Comparison of ENCODE assay signal across 9 cellular contexts in the genomic region with DNA sequence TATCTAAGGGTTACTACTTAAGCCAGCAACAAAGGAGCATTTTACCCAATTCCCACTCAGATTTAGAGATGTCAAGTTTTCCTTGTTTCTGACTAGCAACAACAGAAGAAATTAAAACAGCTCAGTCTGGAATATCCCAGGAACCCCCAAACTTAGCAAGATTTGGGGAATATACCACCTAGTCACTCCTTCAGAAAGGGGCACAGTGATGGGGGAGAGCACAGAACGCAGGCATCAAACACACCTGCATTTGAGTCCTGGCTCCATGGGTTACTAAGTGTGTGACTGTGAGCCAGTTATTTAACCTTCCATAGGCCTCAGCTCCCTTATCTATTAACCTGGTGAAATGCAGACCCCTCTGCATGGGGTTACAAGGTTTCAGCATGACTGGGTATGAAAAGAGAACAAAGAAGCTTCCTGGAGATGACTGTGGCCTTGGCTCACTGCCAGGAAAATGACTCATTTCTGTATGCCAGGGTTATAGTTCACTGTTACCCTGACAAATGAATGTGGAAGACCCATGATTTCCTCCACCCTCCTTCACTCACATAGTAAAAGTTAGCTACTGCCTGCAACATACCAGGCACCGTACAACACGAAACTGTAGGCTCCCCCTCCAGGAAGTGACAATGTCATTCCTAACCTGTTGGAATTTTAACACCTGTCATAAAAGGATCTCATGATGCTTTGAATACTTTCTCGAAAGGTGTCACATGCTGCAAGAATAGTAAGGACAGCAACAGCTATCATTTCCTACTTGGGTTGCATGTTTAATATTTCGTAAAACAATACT.
A peak's percentile ranks its signal among the peaks of the same experiment; 100 is the strongest.
DNase-seq lines count a peak whose midpoint lies in the region; ATAC-seq and TF ChIP-seq lines count a peak whose summit lies in the region.
"Had no signal": no experiment of that assay in that cellular context is flagged by ENCODE, and none has a peak within 500 bp of the region (broad histone marks: within the 10 kb centered on the region; RNA-seq: fewer than 3 reads in every experiment).

No MANE protein-coding gene starts in this region.

- no peak overlapping the region for H3K27ac Mint-ChIP-seq in CD8-positive, alpha-beta T cell
- H3K27ac Mint-ChIP-seq in activated CD8-positive, alpha-beta T cell treated with anti-CD3 and anti-CD28 coated beads for 36 hours, result peak overlapping the region; percentile 67
- H3K27ac Mint-ChIP-seq in progenitor cell of endocrine pancreas, result peak overlapping the region; percentile 87
- H3K27ac Mint-ChIP-seq: IgD-negative memory B cell had no signal

- no peaks in the 10 kb centered on the region for H3K9me3 Mint-ChIP-seq in CD8-positive, alpha-beta T cell
- H3K9me3 Mint-ChIP-seq in activated CD8-positive, alpha-beta T cell treated with anti-CD3 and anti-CD28 coated beads for 36 hours, result no peaks in the 10 kb centered on the region
- no peaks in the 10 kb centered on the region for H3K9me3 Mint-ChIP-seq in progenitor cell of endocrine pancreas (ENCODE audit: low read depth)

- H3K27me3 ChIP-seq in CD8-positive, alpha-beta T cell (ENCODE audit: insufficient read depth, low read length), result no peaks in the 10 kb centered on the region
- H3K27me3 ChIP-seq in aorta (ENCODE audit: control insufficient read depth in 1 of 2, insufficient read depth in 2 of 2, low read length in 1 of 2), result no peaks in the 10 kb centered on the region

- peak; percentile 8 to 75 (median 45) for DNase-seq in CD8-positive, alpha-beta T cell
- DNase-seq in NCI-H748 treated with DMSO at 0.1 percent for 48 hours (lab: John Stamatoyannopoulos, UW) (peak; percentile 1), fibroblast of gingiva (ENCODE audit: low read depth) (peak; percentile 58), progenitor cell of endocrine pancreas (ENCODE audit: low spot score, unreplicated experiment) (no peak), aorta (peak in 1 of 2 donors; percentile 85)
- DNase-seq in activated CD8-positive, alpha-beta T cell treated with anti-CD3 and anti-CD28 coated beads for 36 hours, result peak; percentile 97

- no peak overlapping the region for H3K4me3 Mint-ChIP-seq in CD8-positive, alpha-beta T cell
- H3K4me3 Mint-ChIP-seq in activated CD8-positive, alpha-beta T cell treated with anti-CD3 and anti-CD28 coated beads for 36 hours, result no peak overlapping the region
- H3K4me3 Mint-ChIP-seq in progenitor cell of endocrine pancreas (ENCODE audit: low read depth), result no peak overlapping the region
- H3K4me3 Mint-ChIP-seq: IgD-negative memory B cell had no signal

- peaks cover 5% of the 10 kb centered on the region for H3K4me1 Mint-ChIP-seq in CD8-positive, alpha-beta T cell (ENCODE audit: low read depth)
- peaks cover 28% of the 10 kb centered on the region for H3K4me1 Mint-ChIP-seq in activated CD8-positive, alpha-beta T cell treated with anti-CD3 and anti-CD28 coated beads for 36 hours (ENCODE audit: low read depth)
- peaks cover 27% of the 10 kb centered on the region for H3K4me1 Mint-ChIP-seq in progenitor cell of endocrine pancreas (ENCODE audit: low read depth)

- intact Hi-C loops in CD8-positive, alpha-beta T cell (cut with DNase I, micrococcal nuclease), result no loop called here
- intact Hi-C loops in activated CD8-positive, alpha-beta T cell treated with anti-CD3 and anti-CD28 coated beads for 36 hours (cut with micrococcal nuclease), result loop anchor here (5.0 kb wide), 1 partner anchor 136 kb away; no protein-coding TSS in a partner anchor
- intact Hi-C loops in aorta (cut with DNase I), result no loop called here

- no peak for TF ChIP-seq CTCF in CD8-positive, alpha-beta T cell (IDR thresholded peaks at IDR 0.05)
- TF ChIP-seq CTCF in activated CD8-positive, alpha-beta T cell treated with anti-CD3 and anti-CD28 coated beads for 36 hours (IDR thresholded peaks at IDR 0.05), result no peak
- TF ChIP-seq CTCF in progenitor cell of endocrine pancreas (IDR thresholded peaks at IDR 0.05; ENCODE audit: unreplicated experiment), result no peak

- WGBS in aorta, 2 donors, result 80 to 84% methylated on average over 5 of the region's 5 CpGs

- no peaks in the 10 kb centered on the region for H3K36me3 Mint-ChIP-seq in CD8-positive, alpha-beta T cell
- peaks cover 2% of the 10 kb centered on the region for H3K36me3 Mint-ChIP-seq in activated CD8-positive, alpha-beta T cell treated with anti-CD3 and anti-CD28 coated beads for 36 hours (ENCODE audit: low read depth)
- no peaks in the 10 kb centered on the region for H3K36me3 Mint-ChIP-seq in progenitor cell of endocrine pancreas (ENCODE audit: insufficient read depth)
- H3K36me3 Mint-ChIP-seq: IgD-negative memory B cell had no signal

- H3K36me3 ChIP-seq in CD8-positive, alpha-beta T cell (ENCODE audit: insufficient read depth, low read length), result no peaks in the 10 kb centered on the region
- no peaks in the 10 kb centered on the region for H3K36me3 ChIP-seq in aorta (ENCODE audit: control insufficient read depth in 1 of 2, insufficient read depth in 2 of 2, low read length in 1 of 2)

- no peaks in the 10 kb centered on the region for H3K4me1 ChIP-seq in CD8-positive, alpha-beta T cell (ENCODE audit: insufficient read depth, low read length)
- H3K4me1 ChIP-seq in aorta (ENCODE audit: control insufficient read depth in 1 of 2, insufficient read depth in 2 of 2, low read length in 2 of 2), result peaks cover 4 to 7% of the 10 kb centered on the region in 2 donors

- no peak overlapping the region for H3K4me3 ChIP-seq in CD8-positive, alpha-beta T cell (ENCODE audit: low read depth, low read length)
- no peak overlapping the region for H3K4me3 ChIP-seq in aorta (ENCODE audit: low read length in 2 of 2)

- CTCF ChIA-PET in CD8-positive, alpha-beta T cell (lab: Charles Lee), result no interaction called here
- CTCF ChIA-PET in activated CD8-positive, alpha-beta T cell treated with anti-CD3 and anti-CD28 coated beads for 36 hours (lab: Charles Lee), result interaction anchor here (1.7 to 2.1 kb wide), 2 partner anchors 16 to 738 kb away, joined by 6 to 17 read pairs; a partner anchor contains a TSS

- H3K27ac ChIP-seq in CD8-positive, alpha-beta T cell (ENCODE audit: low read depth, low read length), result no peak overlapping the region
- H3K27ac ChIP-seq in aorta (ENCODE audit: low read depth in 1 of 2, low read length in 2 of 2), result no peak overlapping the region

- POLR2A ChIA-PET in CD8-positive, alpha-beta T cell (lab: Charles Lee), result no interaction called here
- POLR2A ChIA-PET in activated CD8-positive, alpha-beta T cell treated with anti-CD3 and anti-CD28 coated beads for 36 hours (lab: Charles Lee), result interaction anchor here (0.7 to 1.0 kb wide), 3 partner anchors 10 to 840 kb away, joined by 3 read pairs; no protein-coding TSS in a partner anchor

- peak; percentile 73 for ATAC-seq in CD8-positive, alpha-beta T cell
- ATAC-seq in GM19468 (IDR thresholded peaks at IDR 0.05; ENCODE audit: extremely low read depth, unreplicated experiment) (peak; percentile 94), HG03521 (IDR thresholded peaks at IDR 0.05; ENCODE audit: unreplicated experiment) (peak; percentile 91), aorta (ENCODE audit: low FRiP score) (peak; percentile 22)
- ATAC-seq in activated CD8-positive, alpha-beta T cell treated with anti-CD3 and anti-CD28 coated beads for 36 hours, result peak; percentile 97

- no peaks in the 10 kb centered on the region for H3K9me3 ChIP-seq in CD8-positive, alpha-beta T cell (ENCODE audit: low read length)
- H3K9me3 ChIP-seq in aorta (ENCODE audit: control insufficient read depth, low read length), result no peaks in the 10 kb centered on the region

- no peaks in the 10 kb centered on the region for H3K27me3 Mint-ChIP-seq in CD8-positive, alpha-beta T cell (ENCODE audit: low read depth)
- no peaks in the 10 kb centered on the region for H3K27me3 Mint-ChIP-seq in activated CD8-positive, alpha-beta T cell treated with anti-CD3 and anti-CD28 coated beads for 36 hours
- no peaks in the 10 kb centered on the region for H3K27me3 Mint-ChIP-seq in progenitor cell of endocrine pancreas

Comparison
In these comparisons a context has a peak if more than half of its experiments do, and no peak if none do; other contexts are left out.
1. ATAC-seq: peak in every context shown above with its lines; median percentile 97 in activated CD8-positive, alpha-beta T cell treated with anti-CD3 and anti-CD28 coated beads for 36 hours; 94 in GM19468; 91 in HG03521; 73 in CD8-positive, alpha-beta T cell; 22 in aorta.